Comparison of ENCODE assay signal across 26 cellular contexts in genomic region chr22:41348964-41349484, GRCh38.
"Had no signal": no experiment of that assay in that cellular context is flagged by ENCODE, and none has a peak within 500 bp of the region (broad histone marks: within the 10 kb centered on the region; RNA-seq: fewer than 3 reads in every experiment).

No MANE protein-coding gene starts in this region.

- ATAC-seq: effector memory CD8-positive, alpha-beta T cell; gastrocnemius medialis; left cardiac atrium; left lung; naive thymus-derived CD4-positive, alpha-beta T cell; stimulated activated effector memory CD8-positive, alpha-beta T cell treated with anti-CD3 and anti-CD28 coated beads, Interleukin-12 subunit alpha, Interleukin-12 subunit beta, amount 100 ng/mL, for 72 hours; stimulated activated naive CD8-positive, alpha-beta T cell treated with anti-CD3 and anti-CD28 coated beads, Interleukin-15, Interleukin-2, amounts not matched to agents 100 U/mL and 50 U/mL, for 24 hours; upper lobe of right lung had no signal

- H3K27ac ChIP-seq: gastrocnemius medialis, left lung, neural progenitor cell, prostate gland, right atrium auricular region, sigmoid colon, thoracic aorta, tibial nerve, upper lobe of right lung, vagina had no signal

- H3K36me3 ChIP-seq: neural progenitor cell had no signal

- FAIRE-seq: endometrium, islet of Langerhans had no signal

- H3K27ac Mint-ChIP-seq: nephron, neural progenitor cell had no signal

- H2AFZ ChIP-seq: neural progenitor cell had no signal

- H3K4me1 ChIP-seq: left lung, neural progenitor cell, prostate gland, sigmoid colon, upper lobe of right lung, vagina had no signal

- H3K4me3 Mint-ChIP-seq: effector memory CD8-positive, alpha-beta T cell; naive thymus-derived CD4-positive, alpha-beta T cell; nephron; neural progenitor cell; stimulated activated effector memory CD8-positive, alpha-beta T cell treated with anti-CD3 and anti-CD28 coated beads, Interleukin-12 subunit alpha, Interleukin-12 subunit beta, amount 100 ng/mL, for 72 hours had no signal

- H3K9me3 ChIP-seq: gastrocnemius medialis, left lung, prostate gland, right atrium auricular region, sigmoid colon, thoracic aorta, tibial nerve, upper lobe of right lung, vagina had no signal

- H3K4me2 ChIP-seq: neural progenitor cell had no signal

- H3K27me3 ChIP-seq: gastrocnemius medialis, left lung, neural progenitor cell, right atrium auricular region, sigmoid colon, tibial nerve, upper lobe of right lung, vagina had no signal

- H3K4me3 ChIP-seq: gastrocnemius medialis, left lung, neural progenitor cell, prostate gland, right atrium auricular region, sigmoid colon, thoracic aorta, tibial nerve, upper lobe of right lung, vagina had no signal

- H3K27me3 Mint-ChIP-seq: effector memory CD8-positive, alpha-beta T cell; naive thymus-derived CD4-positive, alpha-beta T cell had no signal

- H3K9ac ChIP-seq: neural progenitor cell had no signal

- H3K9me3 Mint-ChIP-seq: effector memory CD8-positive, alpha-beta T cell; naive thymus-derived CD4-positive, alpha-beta T cell; nephron; neural progenitor cell; stimulated activated effector memory CD8-positive, alpha-beta T cell treated with anti-CD3 and anti-CD28 coated beads, Interleukin-12 subunit alpha, Interleukin-12 subunit beta, amount 100 ng/mL, for 72 hours had no signal

- H3K4me1 Mint-ChIP-seq: nephron; neural progenitor cell; stimulated activated effector memory CD8-positive, alpha-beta T cell treated with anti-CD3 and anti-CD28 coated beads, Interleukin-12 subunit alpha, Interleukin-12 subunit beta, amount 100 ng/mL, for 72 hours had no signal

- DNase-seq: cortex of kidney; effector memory CD8-positive, alpha-beta T cell; foreskin fibroblast; gastrocnemius medialis; head of caudate nucleus; left cardiac atrium; left lung; mesendoderm; midbrain; naive thymus-derived CD4-positive, alpha-beta T cell; nucleus accumbens; sigmoid colon; stimulated activated CD4-positive, alpha-beta T cell treated with anti-CD3 and anti-CD28 coated beads, Interleukin-2, amount 100 ng/mL, for 24 hours; stimulated activated CD4-positive, alpha-beta T cell treated with anti-CD3 and anti-CD28 coated beads, Interleukin-4, amount 100 ng/mL, for 24 hours; stimulated activated naive CD8-positive, alpha-beta T cell treated with anti-CD3 and anti-CD28 coated beads, Interleukin-15, Interleukin-2, amounts not matched to agents 100 U/mL and 50 U/mL, for 24 hours; upper lobe of right lung had no signal
